Comparison of ENCODE assay signal across 28 cellular contexts in the genomic region with DNA sequence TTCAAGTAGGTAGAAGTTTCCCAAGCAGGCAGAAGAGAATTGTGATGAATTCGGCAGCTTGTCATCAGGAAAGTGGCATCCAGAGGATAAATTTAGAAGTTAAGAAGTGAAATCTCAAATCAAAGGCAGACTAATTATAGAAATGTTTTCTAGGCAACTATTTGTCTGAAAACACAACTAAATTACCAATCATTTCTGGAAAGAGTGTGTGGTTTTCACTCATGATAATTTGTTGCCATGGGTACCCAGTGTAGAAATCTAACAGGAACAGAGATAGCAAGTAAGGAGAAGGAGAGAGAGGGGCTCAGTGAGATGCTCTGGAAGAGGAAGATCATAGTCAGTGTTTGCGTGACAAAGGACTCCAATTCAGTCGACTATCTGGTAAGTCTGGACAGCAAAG.
A peak's percentile ranks its signal among the peaks of the same experiment; 100 is the strongest.
DNase-seq lines count a peak whose midpoint lies in the region; ATAC-seq and TF ChIP-seq lines count a peak whose summit lies in the region.
"Had no signal": no experiment of that assay in that cellular context is flagged by ENCODE, and none has a peak within 500 bp of the region (broad histone marks: within the 10 kb centered on the region; RNA-seq: fewer than 3 reads in every experiment).

No MANE protein-coding gene starts in this region.

- no peaks in the 10 kb centered on the region for H3K9me3 ChIP-seq in neural cell (ENCODE audit: low read length)
- H3K9me3 ChIP-seq: BLaER1 treated with 17β-estradiol and CSF1 and Interleukin-3, amounts not matched to agents 10 nM and 100 nM; body of pancreas; esophagus muscularis mucosa; left ventricle myocardium inferior had no signal

- H3K9me3 Mint-ChIP-seq in MCF 10A (ENCODE audit: unreplicated experiment), result no peaks in the 10 kb centered on the region
- H3K9me3 Mint-ChIP-seq: activated CD8-positive, alpha-beta T cell treated with anti-CD3 and anti-CD28 coated beads for 36 hours; activated naive CD4-positive, alpha-beta T cell treated with anti-CD3 and anti-CD28 coated beads for 36 hours; HFFc6; neural crest cell; type B pancreatic cell had no signal

- H3K4me2 ChIP-seq in neural cell (ENCODE audit: low read length), result peak overlapping the region; percentile 34

- H3K27me3 Mint-ChIP-seq in MCF 10A (ENCODE audit: insufficient read depth, unreplicated experiment), result no peaks in the 10 kb centered on the region
- H3K27me3 Mint-ChIP-seq: dendritic cell treated with granulocyte-macrophage colony-stimulating factor and Interleukin-4, amounts not matched to agents 40 ng/mL and 50 ng/mL, for 4 days had no signal

- no peak overlapping the region for H3K4me3 ChIP-seq in neural cell (ENCODE audit: low read length)
- H3K4me3 ChIP-seq: BLaER1 treated with 17β-estradiol and CSF1 and Interleukin-3, amounts not matched to agents 10 nM and 100 nM; body of pancreas; esophagus muscularis mucosa; left ventricle myocardium inferior had no signal

- H3K27ac Mint-ChIP-seq in MCF 10A (ENCODE audit: low read depth, unreplicated experiment), result no peak overlapping the region
- H3K27ac Mint-ChIP-seq: activated CD8-positive, alpha-beta T cell treated with anti-CD3 and anti-CD28 coated beads for 36 hours; activated naive CD4-positive, alpha-beta T cell treated with anti-CD3 and anti-CD28 coated beads for 36 hours; dendritic cell treated with granulocyte-macrophage colony-stimulating factor and Interleukin-4, amounts not matched to agents 40 ng/mL and 50 ng/mL, for 4 days; HFFc6; type B pancreatic cell had no signal

- H3K79me2 ChIP-seq in neural cell (replicated peaks; ENCODE audit: insufficient read depth, low read length), result no peaks in the 10 kb centered on the region
- H3K79me2 ChIP-seq: parathyroid adenoma had no signal

- peak overlapping the region; percentile 76 for H3K27ac ChIP-seq in neural cell (ENCODE audit: low read length)
- H3K27ac ChIP-seq: BLaER1 treated with 17β-estradiol and CSF1 and Interleukin-3, amounts not matched to agents 10 nM and 100 nM; body of pancreas; esophagus muscularis mucosa; left ventricle myocardium inferior; parathyroid adenoma had no signal

- H3K36me3 Mint-ChIP-seq in MCF 10A (ENCODE audit: insufficient read depth, unreplicated experiment), result no peaks in the 10 kb centered on the region
- H3K36me3 Mint-ChIP-seq: type B pancreatic cell had no signal

- H4K20me1 ChIP-seq in neural cell (ENCODE audit: insufficient read depth), result no peaks in the 10 kb centered on the region
- H4K20me1 ChIP-seq: BLaER1 treated with 17β-estradiol and CSF1 and Interleukin-3, amounts not matched to agents 10 nM and 100 nM had no signal

- H3K4me1 Mint-ChIP-seq in MCF 10A (ENCODE audit: insufficient read depth, unreplicated experiment), result peaks cover 8% of the 10 kb centered on the region

- DNase-seq in MCF 10A (ENCODE audit: unreplicated experiment) (no peak), foreskin melanocyte (no peak)
- DNase-seq: activated CD8-positive, alpha-beta memory T cell treated with anti-CD3 and anti-CD28 coated beads, Interleukin-2, amount 50 U/mL, for 48 hours; activated CD8-positive, alpha-beta T cell treated with anti-CD3 and anti-CD28 coated beads for 36 hours; activated naive CD4-positive, alpha-beta T cell treated with anti-CD3 and anti-CD28 coated beads for 36 hours; body of pancreas; foreskin fibroblast; head of caudate nucleus; HFFc6; left ventricle myocardium inferior; mesenchymal stem cell; NCI-H1436 treated with DMSO at 0.1 percent for 48 hours; NCI-H2081 treated with DMSO at 0.1 percent for 48 hours; retina; Right ventricle myocardium superior; stimulated activated naive CD4-positive, alpha-beta T cell had no signal

- ATAC-seq in GM18873 (IDR thresholded peaks at IDR 0.05; ENCODE audit: low FRiP score, unreplicated experiment) (peak; percentile 60), GM21619 (IDR thresholded peaks at IDR 0.05; ENCODE audit: unreplicated experiment) (peak; percentile 40), HG03175 (IDR thresholded peaks at IDR 0.05; ENCODE audit: unreplicated experiment) (peak; percentile 73), SK-N-SH treated with all-trans-retinoic acid at 6 μM for 48 hours (no peak)
- ATAC-seq: activated CD8-positive, alpha-beta T cell treated with anti-CD3 and anti-CD28 coated beads for 36 hours; body of pancreas; Panc1 had no signal

- H3K36me3 ChIP-seq in neural cell (ENCODE audit: insufficient read depth, low read length), result no peaks in the 10 kb centered on the region
- H3K36me3 ChIP-seq: BLaER1 treated with 17β-estradiol and CSF1 and Interleukin-3, amounts not matched to agents 10 nM and 100 nM; esophagus muscularis mucosa; left ventricle myocardium inferior had no signal

- CTCF ChIA-PET in MCF 10A (lab: Yijun Ruan, JAX), result no interaction called here

- no peaks in the 10 kb centered on the region for H3F3A ChIP-seq in neural cell (ENCODE audit: insufficient read depth, low read length, poor library complexity, severe bottlenecking)

- no peak overlapping the region for H3K4me3 Mint-ChIP-seq in MCF 10A (ENCODE audit: unreplicated experiment)
- H3K4me3 Mint-ChIP-seq: activated CD8-positive, alpha-beta T cell treated with anti-CD3 and anti-CD28 coated beads for 36 hours; activated naive CD4-positive, alpha-beta T cell treated with anti-CD3 and anti-CD28 coated beads for 36 hours; dendritic cell treated with granulocyte-macrophage colony-stimulating factor and Interleukin-4, amounts not matched to agents 40 ng/mL and 50 ng/mL, for 4 days; HFFc6; neural crest cell; type B pancreatic cell had no signal

- intact Hi-C loops in MCF 10A (cut with micrococcal nuclease), result no loop called here

- TF ChIP-seq EP300 in neural cell (conservative IDR thresholded peaks at IDR 0.05; ENCODE audit: poor library complexity, severe bottlenecking), result no peak

- TF ChIP-seq RAD21 in neural cell (conservative IDR thresholded peaks at IDR 0.05), result no peak

- H3K27me3 ChIP-seq in neural cell (ENCODE audit: insufficient read depth, low read depth, low read length), result no peaks in the 10 kb centered on the region
- H3K27me3 ChIP-seq: BLaER1 treated with 17β-estradiol and CSF1 and Interleukin-3, amounts not matched to agents 10 nM and 100 nM; body of pancreas; esophagus muscularis mucosa had no signal

- no peak for TF ChIP-seq CTCF in neural cell (IDR thresholded peaks at IDR 0.05; ENCODE audit: poor library complexity, severe bottlenecking)
- no peak for TF ChIP-seq CTCF in MCF 10A (IDR thresholded peaks at IDR 0.05; ENCODE audit: unreplicated experiment)

- POLR2A ChIA-PET in MCF 10A (lab: Yijun Ruan, JAX), result no interaction called here

- no peaks in the 10 kb centered on the region for H3K9me2 ChIP-seq in neural cell (ENCODE audit: insufficient read depth, low read length)

- no TSS peak for BruUV-seq in MCF 10A (replicated peaks; lab: Mats Ljungman, UMichigan)

- no peak overlapping the region for H3K9ac ChIP-seq in neural cell (ENCODE audit: low read length)
- H3K9ac ChIP-seq: BLaER1 treated with 17β-estradiol and CSF1 and Interleukin-3, amounts not matched to agents 10 nM and 100 nM; parathyroid adenoma had no signal

- no peak overlapping the region for H2AFZ ChIP-seq in neural cell (ENCODE audit: low read depth, low read length)
- H2AFZ ChIP-seq: parathyroid adenoma had no signal

TF ChIP-seq in neural cell, 6 proteins besides CTCF, POLR2A, EP300 and RAD21 (continues in another document):
- TF ChIP-seq SMC3 (conservative IDR thresholded peaks at IDR 0.05; ENCODE audit: poor library complexity) (no peak), EZH2 (IDR thresholded peaks at IDR 0.05; ENCODE audit: borderline replicate concordance, insufficient read depth, low read length, poor library complexity, severe bottlenecking) (no peak)

TF ChIP-seq in SK-N-SH treated with all-trans-retinoic acid at 6 μM for 48 hours, 23 proteins besides CTCF, POLR2A, EP300 and RAD21 (continues in another document):
- TF ChIP-seq ZNF70 (CRISPR knock-in tag; IDR thresholded peaks at IDR 0.05) (no peak), OSR1 (CRISPR knock-in tag; IDR thresholded peaks at IDR 0.05) (no peak), ARNTL (CRISPR knock-in tag; IDR thresholded peaks at IDR 0.05; ENCODE audit: borderline replicate concordance, low read depth) (no peak), TCF4 (CRISPR knock-in tag; IDR thresholded peaks at IDR 0.05; ENCODE audit: borderline replicate concordance) (no peak), CSDC2 (CRISPR knock-in tag; IDR thresholded peaks at IDR 0.05) (no peak), CREB5 (CRISPR knock-in tag; IDR thresholded peaks at IDR 0.05; ENCODE audit: low read depth) (no peak), TOX (CRISPR knock-in tag; IDR thresholded peaks at IDR 0.05; ENCODE audit: borderline replicate concordance) (no peak)
- TF ChIP-seq, protein P1, sequence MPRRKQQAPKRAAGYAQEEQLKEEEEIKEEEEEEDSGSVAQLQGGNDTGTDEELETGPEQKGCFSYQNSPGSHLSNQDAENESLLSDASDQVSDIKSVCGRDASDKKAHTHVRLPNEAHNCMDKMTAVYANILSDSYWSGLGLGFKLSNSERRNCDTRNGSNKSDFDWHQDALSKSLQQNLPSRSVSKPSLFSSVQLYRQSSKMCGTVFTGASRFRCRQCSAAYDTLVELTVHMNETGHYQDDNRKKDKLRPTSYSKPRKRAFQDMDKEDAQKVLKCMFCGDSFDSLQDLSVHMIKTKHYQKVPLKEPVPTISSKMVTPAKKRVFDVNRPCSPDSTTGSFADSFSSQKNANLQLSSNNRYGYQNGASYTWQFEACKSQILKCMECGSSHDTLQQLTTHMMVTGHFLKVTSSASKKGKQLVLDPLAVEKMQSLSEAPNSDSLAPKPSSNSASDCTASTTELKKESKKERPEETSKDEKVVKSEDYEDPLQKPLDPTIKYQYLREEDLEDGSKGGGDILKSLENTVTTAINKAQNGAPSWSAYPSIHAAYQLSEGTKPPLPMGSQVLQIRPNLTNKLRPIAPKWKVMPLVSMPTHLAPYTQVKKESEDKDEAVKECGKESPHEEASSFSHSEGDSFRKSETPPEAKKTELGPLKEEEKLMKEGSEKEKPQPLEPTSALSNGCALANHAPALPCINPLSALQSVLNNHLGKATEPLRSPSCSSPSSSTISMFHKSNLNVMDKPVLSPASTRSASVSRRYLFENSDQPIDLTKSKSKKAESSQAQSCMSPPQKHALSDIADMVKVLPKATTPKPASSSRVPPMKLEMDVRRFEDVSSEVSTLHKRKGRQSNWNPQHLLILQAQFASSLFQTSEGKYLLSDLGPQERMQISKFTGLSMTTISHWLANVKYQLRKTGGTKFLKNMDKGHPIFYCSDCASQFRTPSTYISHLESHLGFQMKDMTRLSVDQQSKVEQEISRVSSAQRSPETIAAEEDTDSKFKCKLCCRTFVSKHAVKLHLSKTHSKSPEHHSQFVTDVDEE (CRISPR knock-in tag; IDR thresholded peaks at IDR 0.05), result no peak
